8 cellular contexts compared by ENCODE assay signal in genomic region chr19:48511800-48512503, GRCh38. TPM values are rescaled to one million over a fixed set of nuclear protein-coding genes. Genes with fewer than 3 reads are reported as not detected.
DNase-seq lines count a peak whose midpoint lies in the region; ATAC-seq and TF ChIP-seq lines count a peak whose summit lies in the region.

TSS of gene LMTK3 (minus strand) at chr19:48511835. CDS start at chr19:48511576, 259 bp downstream.

- 10 to 11% (median 10%) methylated on average over 21 to 32 of the region's 32 CpGs for WGBS in adrenal gland, 4 donors

- POLR2A ChIA-PET in A673 (lab: Charles Lee; ENCODE audit: low non-redundant PET) = no interaction called here

- no peaks in the 10 kb centered on the region for H3K9me3 Mint-ChIP-seq in HFFc6
- no peaks in the 10 kb centered on the region for H3K9me3 Mint-ChIP-seq in T-helper 1 cell treated with Interleukin-12 subunit alpha and Interleukin-12 subunit beta and Interleukin-4 antibody, amounts not matched to agents 30 μg/mL and 1 μg/mL, for 36 hours

- intact Hi-C loops in A673 (cut with micrococcal nuclease; ENCODE audit: unreplicated experiment) (no loop called here), adrenal gland (cut with DNase I) (no loop called here), lower lobe of right lung (cut with DNase I) (no loop called here)

- H3K9me3 ChIP-seq in A673 (ENCODE audit: low read depth, low read length, poor library complexity, severe bottlenecking) (no peaks in the 10 kb centered on the region), adrenal gland (replicated peaks in 1 of 3) (no peaks in the 10 kb centered on the region), lower lobe of right lung (no peaks in the 10 kb centered on the region)

- peak; percentile 61 for DNase-seq in A673 (ENCODE audit: low spot score)
- no peak for DNase-seq in HFFc6
- peak in 4 of 7 donors; percentile 21 to 89 (median 44) for DNase-seq in adrenal gland
- peak; percentile 50 for DNase-seq in lower lobe of right lung
- DNase-seq in stimulated activated CD8-positive, alpha-beta memory T cell treated with anti-CD3 and anti-CD28 coated beads, Interleukin-4, amount 100 ng/mL, for 24 hours (ENCODE audit: low read depth) = peak; percentile 65

- H3K27me3 Mint-ChIP-seq in HFFc6 (ENCODE audit: insufficient read depth) = peaks cover 13% of the 10 kb centered on the region
- H3K27me3 Mint-ChIP-seq in T-helper 1 cell treated with Interleukin-12 subunit alpha and Interleukin-12 subunit beta and Interleukin-4 antibody, amounts not matched to agents 30 μg/mL and 1 μg/mL, for 36 hours (ENCODE audit: low read depth) = no peaks in the 10 kb centered on the region

- H3K4me3 ChIP-seq in A673 (ENCODE audit: low read depth, low read length, poor library complexity, severe bottlenecking) = peak within 1 kb of the TSS; percentile 33
- H3K4me3 ChIP-seq in adrenal gland = no peak within 1 kb of the TSS
- peak within 1 kb of the TSS; percentile 21 for H3K4me3 ChIP-seq in lower lobe of right lung

- ATAC-seq in lower lobe of right lung (peak in 1 of 2 donors; percentile 6), GM21423 (IDR thresholded peaks at IDR 0.05; ENCODE audit: unreplicated experiment) (no peak), HG02852 (IDR thresholded peaks at IDR 0.05; ENCODE audit: unreplicated experiment) (no peak)

- BruUV-seq in A673 (replicated peaks; lab: Mats Ljungman, UMichigan) = no TSS peak

- H3K4me1 ChIP-seq in A673 (ENCODE audit: insufficient read depth, low read length, poor library complexity, severe bottlenecking) (no peaks in the 10 kb centered on the region), adrenal gland (replicated peaks in 1 of 2) (peaks cover 0 to 8% of the 10 kb centered on the region in 2 donors), lower lobe of right lung (peaks cover 27% of the 10 kb centered on the region)

- H3K4me3 Mint-ChIP-seq in HFFc6 = peak within 1 kb of the TSS; percentile 41
- H3K4me3 Mint-ChIP-seq in T-helper 1 cell treated with Interleukin-12 subunit alpha and Interleukin-12 subunit beta and Interleukin-4 antibody, amounts not matched to agents 30 μg/mL and 1 μg/mL, for 36 hours = peak within 1 kb of the TSS; percentile 83

- TF ChIP-seq CTCF in A673 (conservative IDR thresholded peaks at IDR 0.05; ENCODE audit: low read depth, low read length) (no peak), HFFc6 (IDR thresholded peaks at IDR 0.05) (no peak), adrenal gland (IDR thresholded peaks at IDR 0.05) (no peak), lower lobe of right lung (IDR thresholded peaks at IDR 0.05) (no peak)

- H3K36me3 Mint-ChIP-seq in HFFc6 (ENCODE audit: low read depth) = no peaks in the 10 kb centered on the region
- no peaks in the 10 kb centered on the region for H3K36me3 Mint-ChIP-seq in T-helper 1 cell treated with Interleukin-12 subunit alpha and Interleukin-12 subunit beta and Interleukin-4 antibody, amounts not matched to agents 30 μg/mL and 1 μg/mL, for 36 hours (ENCODE audit: low read depth)

- no peak for TF ChIP-seq POLR2A in adrenal gland (IDR thresholded peaks at IDR 0.05)

- peaks cover 7% of the 10 kb centered on the region for H3K4me1 Mint-ChIP-seq in HFFc6 (ENCODE audit: low read depth)
- H3K4me1 Mint-ChIP-seq in T-helper 1 cell treated with Interleukin-12 subunit alpha and Interleukin-12 subunit beta and Interleukin-4 antibody, amounts not matched to agents 30 μg/mL and 1 μg/mL, for 36 hours (ENCODE audit: low read depth) = peaks cover 8% of the 10 kb centered on the region

- H3K36me3 ChIP-seq in A673 (ENCODE audit: insufficient read depth, low read length, poor library complexity, severe bottlenecking) (no peaks in the 10 kb centered on the region), adrenal gland (replicated peaks in 1 of 2) (no peaks in the 10 kb centered on the region), lower lobe of right lung (no peaks in the 10 kb centered on the region)

- no peak within 1 kb of the TSS for H3K27ac Mint-ChIP-seq in HFFc6
- H3K27ac Mint-ChIP-seq in T-helper 1 cell treated with Interleukin-12 subunit alpha and Interleukin-12 subunit beta and Interleukin-4 antibody, amounts not matched to agents 30 μg/mL and 1 μg/mL, for 36 hours = peak within 1 kb of the TSS; percentile 62

- no peaks in the 10 kb centered on the region for H3K27me3 ChIP-seq in A673 (replicated peaks; ENCODE audit: insufficient read depth, low read depth, low read length, poor library complexity)
- H3K27me3 ChIP-seq in adrenal gland = peaks cover 22% of the 10 kb centered on the region
- H3K27me3 ChIP-seq in lower lobe of right lung (ENCODE audit: low read depth) = peaks cover 40% of the 10 kb centered on the region

- CTCF ChIA-PET in A673 (lab: Charles Lee) = interaction anchor here (0.6 kb wide), 1 partner anchor 19 kb away, joined by 4 read pairs; no protein-coding TSS in a partner anchor

- no peak within 1 kb of the TSS for H3K27ac ChIP-seq in A673 (ENCODE audit: low read depth, low read length, poor library complexity, severe bottlenecking)
- peak within 1 kb of the TSS in 1 of 5 donors; percentile 38 for H3K27ac ChIP-seq in adrenal gland
- H3K27ac ChIP-seq in lower lobe of right lung = no peak within 1 kb of the TSS

RNA-seq across cellular contexts. Expression of gene LMTK3, which starts in this region (rescaled TPM):
- total RNA-seq in A673 (2021) (0.52 and 1.0 TPM in 2 replicates), adrenal gland (1 to 10 TPM in 7 of 8 donors, under 1 TPM in 1; 0.06 to 4.4 (median 2.6) TPM), lower lobe of right lung (7.1 TPM)
- total RNA-seq in HFFc6 (2021; fragmentation: NEBNext Ultra II Directional; extraction: Animal tissue kit (Norgen Biotek cat#: 25700)) = under 1 TPM; 0.21 to 0.88 (median 0.60) TPM
- polyA plus RNA-seq in adrenal gland = 10 to 100 TPM in 1 of 3 donors, 1 to 10 TPM in 1, under 1 TPM in 1; 0.57 to 15.1 (median 2.3) TPM

Comparison
In these comparisons a context has a peak if more than half of its experiments do, and no peak if none do; other contexts are left out.
1. H3K4me3 ChIP-seq: peak in A673 (single experiment) and lower lobe of right lung (single experiment); none in adrenal gland (0 of 4).